ENCODE assay signal across 8 cellular contexts in genomic region chr9:132169672-132170392, GRCh38. TPM values are rescaled to one million over a fixed set of nuclear protein-coding genes. Genes with fewer than 3 reads are reported as not detected.
DNase-seq lines count a peak whose midpoint lies in the region; ATAC-seq, FAIRE-seq and TF ChIP-seq lines count a peak whose summit lies in the region.

No MANE protein-coding gene starts in this region.

- TF ChIP-seq CTCF in A549 (IDR thresholded peaks at IDR 0.05) (peak; percentile 84), GM13976 (IDR thresholded peaks at IDR 0.05; ENCODE audit: borderline replicate concordance, control extremely low read depth, extremely low read depth, insufficient read depth, missing control alignments) (peak; percentile 87), H1 (IDR thresholded peaks at IDR 0.05; ENCODE audit: control extremely low read depth in 1 of 3, insufficient read depth in 1 of 3, low read depth in 1 of 3, low read length in 3 of 3) (peak; percentile 95 to 96 (median 95)), tibial artery (IDR thresholded peaks at IDR 0.05) (peak; percentile 47 to 58)

- TF ChIP-seq POLR2A in A549 (IDR thresholded peaks at IDR 0.05; ENCODE audit: low read length): no peak
- no peak for TF ChIP-seq POLR2A in H1 (IDR thresholded peaks at IDR 0.05; ENCODE audit: control extremely low read depth in 1 of 2, low read depth in 2 of 2, low read length in 2 of 2)

- no peak overlapping the region; the same call in 1 of the 2 replicates for H4K8ac ChIP-seq in H1 (ENCODE audit: extremely low read depth, insufficient read depth, low read length)

- peak overlapping the region in 2 of 6 donors; percentile 64 to 72 for H3K27ac Mint-ChIP-seq in naive B cell

- no peak overlapping the region for H3K56ac ChIP-seq in H1 (replicated peaks; ENCODE audit: insufficient read length, low read depth, low read length)

- in situ Hi-C loops in GM13976 (cut with MboI; ENCODE audit: low sequenced_read_pairs, unreplicated experiment): no loop called here

- DNase-seq in A549 (ENCODE audit: low read depth in 1 of 2, low spot score in 1 of 2): peak; percentile 58 to 66
- DNase-seq in GM13976 (ENCODE audit: low spot score): peak; percentile 85
- DNase-seq in NCI-H82 (lab: John Stamatoyannopoulos, UW): peak; percentile 88
- DNase-seq in activated CD8-positive, alpha-beta memory T cell treated with anti-CD3 and anti-CD28 coated beads for 1 hour (ENCODE audit: extremely low read depth in 1 of 2, low read depth in 1 of 2): peak; percentile 14 to 39
- peak in 1 of 2 experiments; percentile 91 for DNase-seq in H1 (ENCODE audit: low read depth in 1 of 2, low spot score in 2 of 2)
- DNase-seq in naive B cell: peak; percentile 50
- DNase-seq in tibial artery: no peak
- no peak for DNase-seq in kidney glomerular epithelial cell (lab: John Stamatoyannopoulos, UW)

- H3K4me3 Mint-ChIP-seq in naive B cell: peak overlapping the region in 2 of 8 donors; percentile 33 to 42

- H3K36me3 ChIP-seq in H1 (ENCODE audit: control insufficient read depth in 2 of 4, insufficient read depth in 4 of 4, low read length in 3 of 4) (no peaks in the 10 kb centered on the region), tibial artery (no peaks in the 10 kb centered on the region)

- H3K4me1 Mint-ChIP-seq in naive B cell: peaks cover 5 to 11% (median 7%) of the 10 kb centered on the region in 3 donors

- intact Hi-C loops in tibial artery (cut with DNase I; ENCODE audit: low total_unique reads): loop anchor here (5.0 kb wide), 1 partner anchor 67 kb away; no protein-coding TSS in a partner anchor

- peaks cover 4 to 17% (median 14%) of the 10 kb centered on the region in 4 experiments for H3K27me3 ChIP-seq in H1 (replicated peaks in 1 of 4; ENCODE audit: control insufficient read depth in 3 of 4, extremely low read depth in 1 of 4, insufficient read depth in 3 of 4, low read length in 3 of 4)
- H3K27me3 ChIP-seq in tibial artery: peaks cover 0 to 84% of the 10 kb centered on the region in 2 donors

- H3K27ac ChIP-seq in A549 (no peak overlapping the region), H1 (ENCODE audit: low read depth, low read length) (no peak overlapping the region), tibial artery (no peak overlapping the region)

- no peaks in the 10 kb centered on the region for H3K23me2 ChIP-seq in H1 (ENCODE audit: low read depth, low read length)

- peaks cover 0 to 3% (median 0%) of the 10 kb centered on the region in 7 donors for H3K9me3 Mint-ChIP-seq in naive B cell

- H2BK120ac ChIP-seq in H1 (replicated peaks; ENCODE audit: low read depth, low read length): no peak overlapping the region

- no peaks in the 10 kb centered on the region for H3K36me3 Mint-ChIP-seq in naive B cell

- H3K9me3 ChIP-seq in A549 (no peaks in the 10 kb centered on the region), H1 (ENCODE audit: insufficient read depth in 2 of 2, low read depth in 1 of 2, low read length in 1 of 2) (no peaks in the 10 kb centered on the region), tibial artery (no peaks in the 10 kb centered on the region)

- no peak overlapping the region for H4K5ac ChIP-seq in H1 (ENCODE audit: insufficient read length, low read depth, low read length)

- no peak overlapping the region for H2BK20ac ChIP-seq in H1 (ENCODE audit: low read length)

- H3K4ac ChIP-seq in H1 (replicated peaks; ENCODE audit: insufficient read length, low read depth, low read length): no peak overlapping the region

- H4K20me1 ChIP-seq in H1 (replicated peaks in 1 of 2; ENCODE audit: control insufficient read depth in 1 of 2, insufficient read depth in 2 of 2, low read length in 2 of 2): peaks cover 2 to 4% of the 10 kb centered on the region in 2 experiments

- no peak overlapping the region for H2AK5ac ChIP-seq in H1 (ENCODE audit: low read depth, low read length)

- peaks cover 46 to 79% (median 78%) of the 10 kb centered on the region in 3 donors for H3K27me3 Mint-ChIP-seq in naive B cell

- H3K4me2 ChIP-seq in A549 (no peak overlapping the region), H1 (ENCODE audit: insufficient read depth in 1 of 2, low read depth in 2 of 2, low read length in 2 of 2) (0 out of 4 replicates have a peak overlapping the region, but pooled peaks of 1 of the 2 experiments have one; percentile 37)

- H2BK5ac ChIP-seq in H1 (ENCODE audit: low read depth, low read length): no peak overlapping the region; the same call in 1 of the 2 replicates

- POLR2A ChIA-PET in A549 (lab: Yijun Ruan, JAX): interaction anchor here (0.6 to 1.0 kb wide), 2 partner anchors 9 to 67 kb away, joined by 3 to 4 read pairs; no protein-coding TSS in a partner anchor
- POLR2A ChIA-PET in H1 (lab: Charles Lee; ENCODE audit: partially characterized antibody): interaction anchor here (0.6 to 1.9 kb wide), 3 partner anchors 12 to 125 kb away, joined by 3 to 5 read pairs (median 3); no protein-coding TSS in a partner anchor

- CTCF ChIA-PET in A549 (lab: Yijun Ruan, JAX) (interaction anchor here (0.6 to 11.1 kb wide), 61 partner anchors 9 to 407 kb away, joined by 3 to 197 read pairs (median 4); partner anchors contain the start of gene MED27), H1 (lab: Charles Lee; ENCODE audit: partially characterized antibody) (interaction anchor here (0.6 to 12.1 kb wide), 51 partner anchors 9 to 1161 kb away, joined by 3 to 370 read pairs (median 3); partner anchors contain the start of gene SETX)

- TF ChIP-seq EP300 in A549 (IDR thresholded peaks at IDR 0.05): no peak
- no peak for TF ChIP-seq EP300 in H1 (IDR thresholded peaks at IDR 0.05; ENCODE audit: borderline replicate concordance in 1 of 2, low read depth in 2 of 2, low read length in 2 of 2)

- H3K23ac ChIP-seq in H1 (ENCODE audit: insufficient read length): no peak overlapping the region

- no peak overlapping the region for H3K9ac ChIP-seq in H1 (replicated peaks in 1 of 4; ENCODE audit: extremely low read depth in 1 of 4, low read depth in 3 of 4, low read length in 3 of 4)

- peaks cover 6% of the 10 kb centered on the region for H3K4me1 ChIP-seq in A549
- peaks cover 0 to 3% (median under 1%) of the 10 kb centered on the region in 4 experiments; a peak in 4 of 7 replicates for H3K4me1 ChIP-seq in H1 (replicated peaks in 1 of 4; ENCODE audit: control insufficient read depth in 3 of 4, insufficient read depth in 4 of 4, low read length in 3 of 4)
- peaks cover 0 to 7% (median under 1%) of the 10 kb centered on the region in 4 donors for H3K4me1 ChIP-seq in tibial artery

- TF ChIP-seq RAD21 in A549 (conservative IDR thresholded peaks at IDR 0.05 in 1 of 2, IDR thresholded peaks at IDR 0.05 in 1 of 2) (peak; percentile 61 to 67), H1 (IDR thresholded peaks at IDR 0.05 in 1 of 2, conservative IDR thresholded peaks at IDR 0.05 in 1 of 2; ENCODE audit: low read depth in 2 of 2, low read length in 2 of 2) (peak; percentile 83 to 90)

- WGBS in A549 (ENCODE audit: missing lambda C conversion rate): 52% methylated on average over 18 of the region's 26 CpGs
- 43% methylated on average over 26 of the region's 26 CpGs; no CpG with 5 or more reads in 1 of the 2 experiments for WGBS in H1 (ENCODE audit: extremely low coverage in 1 of 2, insufficient coverage in 1 of 2, insufficient read length in 1 of 2, insufficient replicate concordance in 2 of 2, low coverage in 1 of 2, low lambda C conversion rate in 2 of 2, missing lambda C conversion rate in 1 of 2), 2 experiments

- no peak overlapping the region for H3K14ac ChIP-seq in H1 (ENCODE audit: insufficient read length)

- no peaks in the 10 kb centered on the region for H3K79me2 ChIP-seq in H1 (ENCODE audit: control insufficient read depth in 1 of 2, insufficient read depth in 2 of 2, low read length in 2 of 2)

- H3K79me1 ChIP-seq in H1 (ENCODE audit: low read depth, low read length): no peaks in the 10 kb centered on the region

- peak overlapping the region; percentile 97 for H2BK15ac ChIP-seq in H1 (ENCODE audit: low read length)

- H3K4me3 ChIP-seq in A549 (no peak overlapping the region), H1 (ENCODE audit: extremely low read depth in 1 of 4, insufficient read depth in 2 of 4, low read depth in 3 of 4, low read length in 4 of 4) (no peak overlapping the region), tibial artery (no peak overlapping the region)

- H4K91ac ChIP-seq in H1 (replicated peaks; ENCODE audit: insufficient read length, low read length): no peak overlapping the region

- no peak overlapping the region for H3K18ac ChIP-seq in H1 (ENCODE audit: extremely low read depth, low read length)

- peak; percentile 66 to 85 for ATAC-seq in A549
- ATAC-seq in naive B cell (ENCODE audit: low read depth in 2 of 2): peak; percentile 72 to 74

- FAIRE-seq in A549 (lab: Jason Lieb, UNC): no peak
- peak; percentile 7 for FAIRE-seq in H1 (lab: Jason Lieb, UNC)

- no peak overlapping the region for H2AFZ ChIP-seq in H1 (ENCODE audit: low read length)

- H2BK12ac ChIP-seq in H1 (ENCODE audit: low read depth, low read length): no peak overlapping the region

TF ChIP-seq in A549, 52 proteins besides CTCF, POLR2A, EP300 and RAD21 (continues in another document):
- TF ChIP-seq SMC3 (IDR thresholded peaks at IDR 0.05) (peak; percentile 71), ZFP36 (IDR thresholded peaks at IDR 0.05; ENCODE audit: borderline replicate concordance, partially characterized antibody) (no peak), SREBF2 (IDR thresholded peaks at IDR 0.05) (no peak)

TF ChIP-seq in H1, 55 proteins besides CTCF, POLR2A, EP300 and RAD21 (continues in another document):
- TF ChIP-seq GABPA (IDR thresholded peaks at IDR 0.05; ENCODE audit: borderline replicate concordance, insufficient read depth, low read length) (peak; percentile 76; the same call in 1 of the 2 replicates), CHD2 (IDR thresholded peaks at IDR 0.05; ENCODE audit: low read length) (0 out of 2 replicates have a peak, but pooled peaks have one; percentile 25), CTBP2 (IDR thresholded peaks at IDR 0.05; ENCODE audit: borderline replicate concordance, insufficient read depth, insufficient read length, low read length) (peak; percentile 61)

RNA-seq across cellular contexts. Expression of gene NTNG2, which starts 8.0 kb away (rescaled TPM):
- polyA plus RNA-seq in A549 (2011; rRNA removed) (1.0 and 1.4 TPM in 2 replicates), A549 (2017; fragmentation: RNase III; extraction: RNeasy Plus Mini Kit Qiagen cat#74134 plus additional on column Dnase treatment) (0.46 to 1.1 TPM (median 0.52 TPM) in 3 replicates), H1 (2011; rRNA removed) (1.2 and 1.5 TPM in 2 replicates), naive B cell (ENCODE audit: low read depth in 6 of 6) (1 to 10 TPM in 4 of 6 donors, under 1 TPM in 2; 0.35 to 4.0 (median 1.4) TPM)
- 0.50 and 1.6 TPM in 2 replicates for polyA plus RNA-seq in A549 (2012; cell fraction: cytosol; rRNA removed)
- 1.8 and 4.2 TPM in 2 replicates for polyA plus RNA-seq in A549 (2012; cell fraction: nucleus; rRNA removed)
- polyA minus RNA-seq in A549 (2011; rRNA and poly(A)+ RNA removed): 0.87 and 1.4 TPM in 2 replicates
- 0.52 and 1.4 TPM in 2 replicates for total RNA-seq in H1 (2021; fragmentation: NEBNext Ultra II Directional; extraction: Animal tissue kit (Norgen Biotek cat#: 25700))
- 2.6 TPM for polyA plus RNA-seq in H1 (2011; cell fraction: cytosol; rRNA removed)
- polyA plus RNA-seq in H1 (2011; cell fraction: nucleus; rRNA removed): 2.6 TPM
- 0.29 to 2.3 TPM (median 1.3 TPM) in 4 replicates for polyA plus RNA-seq in H1 (2012, experiment 1 of 2)
- polyA plus RNA-seq in H1 (2012, experiment 2 of 2): 0.37 TPM
- 0.30 TPM for polyA plus RNA-seq in H1 (2013, experiment 1 of 2)
- 0.61 TPM for polyA plus RNA-seq in H1 (2013, experiment 2 of 2)
- 0.57 and 0.80 TPM in 2 replicates for polyA minus RNA-seq in H1 (2011; rRNA and poly(A)+ RNA removed)
- 1.7 TPM for polyA minus RNA-seq in H1 (2011; cell fraction: cytosol; rRNA and poly(A)+ RNA removed)
- 1.1 TPM for polyA minus RNA-seq in H1 (2011; cell fraction: nucleus; rRNA and poly(A)+ RNA removed)

Comparison
In these comparisons a context has a peak if more than half of its experiments do, and no peak if none do; other contexts are left out.
1. DNase-seq: peak in A549 (2 of 2), GM13976 (single experiment), NCI-H82 (single experiment), activated CD8-positive, alpha-beta memory T cell treated with anti-CD3 and anti-CD28 coated beads for 1 hour (2 of 2) and naive B cell (single experiment); none in tibial artery (0 of 2) and kidney glomerular epithelial cell (single experiment).
2. Of the 18 proteins assayed by ChIP-seq in both H1 and A549: peak only in H1: CHD2 and E2F6; only in A549: none; in both: CTCF, MAX and RAD21; in neither: 13.
3. Peak in every context shown above with its lines, with median percentiles within 50 percentile points of each other: CTCF ChIP-seq.